8 cellular contexts compared by ENCODE assay signal in genomic region chr10:88991161-88991899, GRCh38. TPM values are rescaled to one million over a fixed set of nuclear protein-coding genes. Genes with fewer than 3 reads are reported as not detected.
DNase-seq lines count a peak whose midpoint lies in the region; ATAC-seq, FAIRE-seq and TF ChIP-seq lines count a peak whose summit lies in the region.

No MANE protein-coding gene starts in this region.

- no peaks in the 10 kb centered on the region for H3K27me3 Mint-ChIP-seq in T-helper 2 cell treated with Interferon-gamma antibody and Interleukin-4, amounts not matched to agents 5 μg/mL and 100 μg/mL, for 36 hours (ENCODE audit: low read depth)

- ATAC-seq in GM19372 (IDR thresholded peaks at IDR 0.05; ENCODE audit: low read depth, unreplicated experiment): peak; percentile 33

- no peaks in the 10 kb centered on the region for H3K9me2 ChIP-seq in hepatocyte (replicated peaks; ENCODE audit: insufficient read depth)

- H3K9ac ChIP-seq in BLaER1: peak overlapping the region; percentile 66

- H4K20me1 ChIP-seq in BLaER1 (no peaks in the 10 kb centered on the region), hepatocyte (ENCODE audit: insufficient read depth, poor library complexity, severe bottlenecking) (no peaks in the 10 kb centered on the region)

- TF ChIP-seq CTCF in ascending aorta (IDR thresholded peaks at IDR 0.05) (peak in 1 of 3 experiments; percentile 19), hepatocyte (IDR thresholded peaks at IDR 0.05; ENCODE audit: poor library complexity) (no peak)

- H3K4me3 ChIP-seq in BLaER1 (peak overlapping the region; percentile 75), ascending aorta (peak overlapping the region; percentile 88 to 95), hepatocyte (peak overlapping the region; percentile 92)

- no peak for FAIRE-seq in HTR-8/SVneo (lab: Jason Lieb, UNC)

- H3K36me3 Mint-ChIP-seq in T-helper 2 cell treated with Interferon-gamma antibody and Interleukin-4, amounts not matched to agents 5 μg/mL and 100 μg/mL, for 36 hours (ENCODE audit: low read depth): peaks cover 27% of the 10 kb centered on the region

- peaks cover 30% of the 10 kb centered on the region for H3K4me1 ChIP-seq in BLaER1
- H3K4me1 ChIP-seq in ascending aorta: peaks cover 0 to 31% of the 10 kb centered on the region in 2 donors
- peaks cover 12% of the 10 kb centered on the region for H3K4me1 ChIP-seq in hepatocyte (ENCODE audit: insufficient read depth)

- H2AFZ ChIP-seq in hepatocyte: peak overlapping the region; percentile 77

- H3K4me1 Mint-ChIP-seq in T-helper 2 cell treated with Interferon-gamma antibody and Interleukin-4, amounts not matched to agents 5 μg/mL and 100 μg/mL, for 36 hours (ENCODE audit: low read depth): peaks cover 58% of the 10 kb centered on the region

- peaks cover 10% of the 10 kb centered on the region for H3K79me2 ChIP-seq in hepatocyte

- H3K27me3 ChIP-seq in BLaER1: no peaks in the 10 kb centered on the region
- H3K27me3 ChIP-seq in ascending aorta: no peaks in the 10 kb centered on the region
- H3K27me3 ChIP-seq in hepatocyte: no peaks in the 10 kb centered on the region

- under 1% methylated on average over 37 of the region's 38 CpGs for WGBS in hepatocyte (ENCODE audit: low lambda C conversion rate, missing lambda C conversion rate)

- H3K4me3 Mint-ChIP-seq in T-helper 2 cell treated with Interferon-gamma antibody and Interleukin-4, amounts not matched to agents 5 μg/mL and 100 μg/mL, for 36 hours: peak overlapping the region; percentile 94

- H3K36me3 ChIP-seq in BLaER1 (no peaks in the 10 kb centered on the region), ascending aorta (no peaks in the 10 kb centered on the region), hepatocyte (replicated peaks; ENCODE audit: insufficient read depth, low read depth) (no peaks in the 10 kb centered on the region)

- peak; percentile 46 for DNase-seq in HTR-8/SVneo (ENCODE audit: insufficient read length, low spot score)
- peak; percentile 82 for DNase-seq in T-helper 2 cell treated with Interferon-gamma antibody and Interleukin-4, amounts not matched to agents 5 μg/mL and 100 μg/mL, for 36 hours (ENCODE audit: low spot score)
- DNase-seq in ascending aorta (ENCODE audit: low spot score in 2 of 2): peak in 1 of 2 donors; percentile 87
- peak; percentile 64 for DNase-seq in hepatocyte (ENCODE audit: low spot score)
- DNase-seq in renal cortical epithelial cell (ENCODE audit: low read depth): peak; percentile 71
- no peak for DNase-seq in retina

- H3K9me3 ChIP-seq in BLaER1: no peaks in the 10 kb centered on the region
- no peaks in the 10 kb centered on the region for H3K9me3 ChIP-seq in ascending aorta
- H3K9me3 ChIP-seq in hepatocyte (ENCODE audit: low read depth): no peaks in the 10 kb centered on the region

- H3K4me2 ChIP-seq in BLaER1: peak overlapping the region; percentile 88
- peak overlapping the region; percentile 89 for H3K4me2 ChIP-seq in hepatocyte

- intact Hi-C loops in ascending aorta (cut with DNase I): loop anchor here (5.0 kb wide), 3 partner anchors 109 to 651 kb away; partner anchors contain the start of gene STAMBPL1

- H3K27ac ChIP-seq in BLaER1 (peak overlapping the region; percentile 33; the same call in 1 of the 2 replicates), ascending aorta (peak overlapping the region; percentile 94 to 95), hepatocyte (peak overlapping the region; percentile 76)

- peaks cover 8% of the 10 kb centered on the region for H3K9me3 Mint-ChIP-seq in T-helper 2 cell treated with Interferon-gamma antibody and Interleukin-4, amounts not matched to agents 5 μg/mL and 100 μg/mL, for 36 hours

- peak overlapping the region; percentile 94 for H3K27ac Mint-ChIP-seq in T-helper 2 cell treated with Interferon-gamma antibody and Interleukin-4, amounts not matched to agents 5 μg/mL and 100 μg/mL, for 36 hours

RNA-seq across cellular contexts. Expression of gene FAS, which starts 0.7 kb away (rescaled TPM):
- 10.5 TPM for total RNA-seq in ascending aorta
- total RNA-seq in hepatocyte: 13.9 and 14.1 TPM in 2 replicates
- 7.3 and 8.0 TPM in 2 replicates for polyA plus RNA-seq in hepatocyte
- 95.0 and 123 TPM in 2 replicates for total RNA-seq in renal cortical epithelial cell

RNA-seq across cellular contexts. Expression of gene ACTA2, which starts 38.8 kb away (rescaled TPM):
- total RNA-seq in ascending aorta (5,316 TPM), hepatocyte (218 and 231 TPM in 2 replicates), renal cortical epithelial cell (11.3 and 83.4 TPM in 2 replicates)
- 207 and 251 TPM in 2 replicates for polyA plus RNA-seq in hepatocyte

Comparison
In these comparisons a context has a peak if more than half of its experiments do, and no peak if none do; other contexts are left out.
1. H3K27ac ChIP-seq: peak in every context shown above with its lines; median percentile 94 in ascending aorta; 76 in hepatocyte; 33 in BLaER1.
2. RNA of gene ACTA2, which starts 38.8 kb away (total RNA-seq): 5,316 TPM in ascending aorta (single experiment); 218 to 231 TPM in hepatocyte and 11.3 to 83.4 TPM in renal cortical epithelial cell; every median in the first group is over 10 times any median in the second.
3. Peak in every context shown above with its lines, with median percentiles within 50 percentile points of each other: H3K4me3 ChIP-seq.